In the genomic region with DNA sequence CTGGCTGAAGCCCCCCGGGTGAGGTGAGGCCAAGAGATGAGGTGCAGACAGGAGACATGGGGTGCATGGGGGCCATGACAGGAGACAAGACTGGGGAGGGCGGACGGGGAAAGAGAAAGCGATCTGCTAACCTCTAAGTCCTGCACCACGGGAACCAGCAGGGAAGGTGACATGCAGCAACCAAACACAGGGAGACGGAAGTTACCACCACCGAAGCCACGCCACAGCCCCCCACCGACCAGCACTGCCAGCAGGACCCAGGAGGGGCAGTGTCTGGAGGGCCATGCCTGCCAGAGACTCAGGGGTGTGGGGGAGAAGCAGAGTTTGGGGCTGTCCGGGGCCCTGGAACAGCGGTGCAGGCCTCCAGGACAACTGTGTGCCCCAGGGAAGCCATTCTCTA, we compare ENCODE assay signal across 1 cellular context.
TF ChIP-seq lines count a peak whose summit lies in the region.

No MANE protein-coding gene starts in this region.

TF ChIP-seq in WTC11, 78 proteins besides CTCF, POLR2A, EP300 and RAD21:
- no peak for TF ChIP-seq IRF2 (CRISPR knock-in tag; IDR thresholded peaks at IDR 0.05; ENCODE audit: borderline replicate concordance, low read depth)
- no peak for TF ChIP-seq TP53 (CRISPR knock-in tag; IDR thresholded peaks at IDR 0.05)
